Comparison of ENCODE assay signal across 16 cellular contexts in the genomic region with DNA sequence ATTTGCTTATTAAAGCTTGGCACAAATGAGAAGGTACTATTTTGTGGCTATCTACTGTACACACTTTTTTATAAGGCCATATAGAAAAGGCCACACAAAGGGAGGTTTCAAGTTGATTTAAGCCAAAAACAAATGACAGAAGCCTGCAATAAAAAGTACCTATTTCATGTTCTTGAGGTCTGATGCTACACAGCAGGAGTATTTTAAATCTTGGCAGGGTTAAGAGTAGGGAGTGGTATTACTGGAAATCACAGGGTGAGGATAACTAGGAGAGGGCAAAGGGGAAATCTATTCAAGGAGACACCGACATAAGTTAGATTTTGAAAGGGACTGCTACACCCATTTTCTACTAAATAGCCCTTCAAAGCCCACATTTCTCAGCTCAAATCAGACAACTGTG.
DNase-seq lines count a peak whose midpoint lies in the region; ATAC-seq and TF ChIP-seq lines count a peak whose summit lies in the region.
"Had no signal": no experiment of that assay in that cellular context is flagged by ENCODE, and none has a peak within 500 bp of the region (broad histone marks: within the 10 kb centered on the region; RNA-seq: fewer than 3 reads in every experiment).

No MANE protein-coding gene starts in this region.

- peaks cover 2% of the 10 kb centered on the region for H3K27me3 Mint-ChIP-seq in neural progenitor cell (ENCODE audit: insufficient read depth, low read depth)

- 43 to 80% methylated on average over 1 of the region's 1 CpG for WGBS in GM23248 (ENCODE audit: low coverage in 1 of 2, low lambda C conversion rate in 2 of 2, missing lambda C conversion rate in 2 of 2), 2 experiments
- WGBS in right lobe of liver (ENCODE audit: insufficient coverage, low coverage, low lambda C conversion rate, missing lambda C conversion rate): 30% methylated on average over 1 of the region's 1 CpG

- H3K79me2 ChIP-seq in GM23248 (ENCODE audit: insufficient read depth): 0 out of 2 replicates have a peak, but pooled peaks cover 7% of the 10 kb centered on the region
- H3K79me2 ChIP-seq in neural progenitor cell (ENCODE audit: low read depth): no peaks in the 10 kb centered on the region

- H3K27ac Mint-ChIP-seq in neural progenitor cell: no peak overlapping the region

- 0 out of 2 replicates have a peak overlapping the region, but pooled peaks have one; percentile 1 for H3K27ac ChIP-seq in GM23248
- no peak overlapping the region for H3K27ac ChIP-seq in neural progenitor cell
- H3K27ac ChIP-seq in right lobe of liver: no peak overlapping the region
- no peak overlapping the region for H3K27ac ChIP-seq in left lung
- H3K27ac ChIP-seq: BLaER1 had no signal

- H3K36me3 Mint-ChIP-seq in neural progenitor cell: no peaks in the 10 kb centered on the region
- H3K36me3 Mint-ChIP-seq: CD4-positive, alpha-beta memory T cell had no signal

- H3K4me1 ChIP-seq in GM23248 (ENCODE audit: insufficient read depth): peaks cover 56% of the 10 kb centered on the region
- H3K4me1 ChIP-seq in neural progenitor cell: peaks cover 40% of the 10 kb centered on the region
- no peaks in the 10 kb centered on the region for H3K4me1 ChIP-seq in right lobe of liver
- peaks cover 15 to 17% of the 10 kb centered on the region in 2 donors for H3K4me1 ChIP-seq in left lung

- no peak for ATAC-seq in right lobe of liver
- no peak for ATAC-seq in left lung
- ATAC-seq: GM12878 had no signal

- H4K20me1 ChIP-seq in GM23248 (ENCODE audit: insufficient read depth) (no peaks in the 10 kb centered on the region), neural progenitor cell (ENCODE audit: low read depth) (no peaks in the 10 kb centered on the region)
- H4K20me1 ChIP-seq: BLaER1 had no signal

- H3K27me3 ChIP-seq in GM23248 (replicated peaks; ENCODE audit: insufficient read depth) (no peaks in the 10 kb centered on the region), neural progenitor cell (no peaks in the 10 kb centered on the region), right lobe of liver (no peaks in the 10 kb centered on the region), left lung (no peaks in the 10 kb centered on the region)
- H3K27me3 ChIP-seq: BLaER1 had no signal

- H3K4me3 Mint-ChIP-seq in neural progenitor cell: peak overlapping the region; percentile 12
- H3K4me3 Mint-ChIP-seq: CD4-positive, alpha-beta memory T cell had no signal

- no peaks in the 10 kb centered on the region for H3K9me2 ChIP-seq in GM23248 (ENCODE audit: insufficient read depth)

- H3K9ac ChIP-seq in GM23248 (no peak overlapping the region), neural progenitor cell (no peak overlapping the region)
- H3K9ac ChIP-seq: BLaER1 had no signal

- H2AFZ ChIP-seq in GM23248 (no peak overlapping the region), neural progenitor cell (replicated peaks) (no peak overlapping the region)

- H3K9me3 ChIP-seq in GM23248 (ENCODE audit: low read depth) (no peaks in the 10 kb centered on the region), neural progenitor cell (ENCODE audit: low read depth) (no peaks in the 10 kb centered on the region), right lobe of liver (no peaks in the 10 kb centered on the region), left lung (no peaks in the 10 kb centered on the region)
- H3K9me3 ChIP-seq: BLaER1 had no signal

- H3K4me1 Mint-ChIP-seq in neural progenitor cell: peaks cover 49% of the 10 kb centered on the region

- TF ChIP-seq CTCF in choroid plexus epithelial cell (conservative IDR thresholded peaks at IDR 0.05; ENCODE audit: low read depth, low read length) (no peak), neural progenitor cell (IDR thresholded peaks at IDR 0.05) (no peak), right lobe of liver (IDR thresholded peaks at IDR 0.05) (no peak), left lung (IDR thresholded peaks at IDR 0.05) (no peak)

- DNase-seq in GM23248 (no peak), NCI-H2227 (lab: John Stamatoyannopoulos, UW; ENCODE audit: unreplicated experiment) (peak; percentile 37), choroid plexus epithelial cell (ENCODE audit: low read depth) (peak; percentile 84), neural progenitor cell (ENCODE audit: low spot score) (no peak), NCI-H1694 (lab: John Stamatoyannopoulos, UW) (no peak), NCI-H1930 (lab: John Stamatoyannopoulos, UW) (no peak), right lobe of liver (no peak), left lung (no peak)
- DNase-seq: CD4-positive, alpha-beta memory T cell; DMS153; NCI-H1105; NCI-H2107; NCI-H226; NCI-H524 had no signal

- peaks cover 24% of the 10 kb centered on the region; the same call in 1 of the 2 replicates for H3F3A ChIP-seq in GM23248 (ENCODE audit: insufficient read depth)
- H3F3A ChIP-seq in neural progenitor cell (ENCODE audit: low read depth): peaks cover 21% of the 10 kb centered on the region

- H3K4me3 ChIP-seq in GM23248 (no peak overlapping the region), choroid plexus epithelial cell (ENCODE audit: low read depth, low read length) (no peak overlapping the region), neural progenitor cell (no peak overlapping the region), right lobe of liver (no peak overlapping the region), left lung (no peak overlapping the region)
- H3K4me3 ChIP-seq: BLaER1, GM12878 had no signal

- H3K9me3 Mint-ChIP-seq in neural progenitor cell: no peaks in the 10 kb centered on the region

- no peak for TF ChIP-seq POLR2A in right lobe of liver (IDR thresholded peaks at IDR 0.05)

- H3K4me2 ChIP-seq in GM23248 (ENCODE audit: unreplicated experiment): no peak overlapping the region
- no peak overlapping the region for H3K4me2 ChIP-seq in neural progenitor cell
- H3K4me2 ChIP-seq: BLaER1 had no signal

- intact Hi-C loops in right lobe of liver (cut with DNase I) (no loop called here), left lung (cut with DNase I) (no loop called here)

- H3K36me3 ChIP-seq in GM23248 (ENCODE audit: low read depth) (no peaks in the 10 kb centered on the region), neural progenitor cell (no peaks in the 10 kb centered on the region), right lobe of liver (no peaks in the 10 kb centered on the region), left lung (peaks cover 0 to 5% of the 10 kb centered on the region in 2 donors)
- H3K36me3 ChIP-seq: BLaER1 had no signal

- in situ Hi-C loops in GM23248 (cut with MboI): no loop called here

Comparison
In these comparisons a context has a peak if more than half of its experiments do, and no peak if none do; other contexts are left out.
1. DNase-seq: peak in NCI-H2227 (single experiment) and choroid plexus epithelial cell (single experiment); none in GM23248 (single experiment), neural progenitor cell (single experiment), NCI-H1694 (single experiment), NCI-H1930 (0 of 2), right lobe of liver (0 of 3) and left lung (0 of 2).